8 cellular contexts compared by ENCODE assay signal in the genomic region with DNA sequence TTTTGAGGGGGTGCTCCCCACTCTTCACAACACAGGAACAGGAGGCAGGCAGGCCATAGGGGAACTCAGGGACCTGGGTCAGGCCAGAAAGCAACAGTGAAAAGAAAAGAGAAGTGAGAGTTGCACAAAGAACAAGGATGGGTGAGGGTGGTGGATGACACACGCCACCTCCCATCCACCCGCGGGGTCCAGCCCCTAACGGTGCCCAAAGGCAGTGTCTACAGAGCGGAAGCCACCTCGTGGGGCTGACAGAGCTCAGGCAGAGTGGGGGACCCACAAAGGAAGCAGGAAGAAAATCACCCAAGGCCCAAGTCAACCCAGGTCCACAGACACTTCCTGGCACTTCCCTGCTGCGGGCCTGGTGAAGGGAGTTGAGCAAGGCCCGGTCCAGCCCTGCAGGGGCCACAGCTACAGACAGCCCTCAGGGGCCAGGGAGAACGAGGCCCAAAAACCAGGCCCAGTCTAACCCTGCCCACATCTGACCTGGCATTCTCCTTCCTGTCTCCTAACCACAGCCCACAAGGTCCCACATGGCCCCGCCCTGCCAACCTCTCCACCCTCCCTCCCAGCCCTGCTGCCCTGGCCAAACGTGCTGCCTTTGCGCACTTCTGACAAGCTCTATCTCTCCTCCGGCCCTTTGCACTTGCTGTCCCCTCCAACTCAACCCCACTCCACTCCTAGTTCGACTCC.
A peak's percentile ranks its signal among the peaks of the same experiment; 100 is the strongest.
DNase-seq lines count a peak whose midpoint lies in the region; ATAC-seq and TF ChIP-seq lines count a peak whose summit lies in the region.

No MANE protein-coding gene starts in this region.

- H3K36me3 Mint-ChIP-seq in central memory CD8-positive, alpha-beta T cell (ENCODE audit: insufficient read depth) = peaks cover 20% of the 10 kb centered on the region

- H3K27ac ChIP-seq in C4-2B = peak overlapping the region; percentile 82

- no peaks in the 10 kb centered on the region for H3K27me3 Mint-ChIP-seq in central memory CD8-positive, alpha-beta T cell

- H3K27ac Mint-ChIP-seq in central memory CD8-positive, alpha-beta T cell (ENCODE audit: low read depth) = peak overlapping the region; percentile 93

- DNase-seq in UCSD-AML1 (lab: John Stamatoyannopoulos, UW; ENCODE audit: unreplicated experiment) (peak; percentile 92), NCI-H82 treated with DMSO at 0.1 percent for 48 hours (lab: John Stamatoyannopoulos, UW; ENCODE audit: unreplicated experiment) (no peak), NCI-H2107 treated with DMSO at 0.1 percent for 48 hours (lab: John Stamatoyannopoulos, UW; ENCODE audit: unreplicated experiment) (no peak)
- peak; percentile 55 to 71 for DNase-seq in central memory CD8-positive, alpha-beta T cell (ENCODE audit: low spot score in 2 of 2)
- DNase-seq in stimulated activated CD4-positive, alpha-beta T cell treated with anti-CD3 and anti-CD28 coated beads, Interleukin-12 subunit alpha, Interleukin-12 subunit beta, amount 100 ng/mL, for 48 hours (ENCODE audit: low read depth in 2 of 3, low spot score in 1 of 3) = peak; percentile 40 to 53 (median 46)

- H3K4me1 Mint-ChIP-seq in central memory CD8-positive, alpha-beta T cell = peaks cover 59% of the 10 kb centered on the region

- ATAC-seq in GM19395 (IDR thresholded peaks at IDR 0.05; ENCODE audit: unreplicated experiment) = peak; percentile 92
- ATAC-seq in HG03432 (IDR thresholded peaks at IDR 0.05; ENCODE audit: unreplicated experiment) = peak; percentile 91
- peak; percentile 96 for ATAC-seq in central memory CD8-positive, alpha-beta T cell (replicated peaks; ENCODE audit: extremely low read depth, poor library complexity, severe bottlenecking)

- no peaks in the 10 kb centered on the region for H3K9me3 Mint-ChIP-seq in central memory CD8-positive, alpha-beta T cell

- TF ChIP-seq CTCF in C4-2B (conservative IDR thresholded peaks at IDR 0.05) = no peak

- peak overlapping the region; percentile 75 for H3K4me3 Mint-ChIP-seq in central memory CD8-positive, alpha-beta T cell

Comparison
In these comparisons a context has a peak if more than half of its experiments do, and no peak if none do; other contexts are left out.
1. DNase-seq: peak in UCSD-AML1 (single experiment), central memory CD8-positive, alpha-beta T cell (2 of 2) and stimulated activated CD4-positive, alpha-beta T cell treated with anti-CD3 and anti-CD28 coated beads, Interleukin-12 subunit alpha, Interleukin-12 subunit beta, amount 100 ng/mL, for 48 hours (3 of 3); none in NCI-H82 treated with DMSO at 0.1 percent for 48 hours (single experiment) and NCI-H2107 treated with DMSO at 0.1 percent for 48 hours (single experiment).
2. Peak in every context shown above with its lines, with median percentiles within 50 percentile points of each other: ATAC-seq.